Comparison of ENCODE assay signal across 1 cellular context in the genomic region with DNA sequence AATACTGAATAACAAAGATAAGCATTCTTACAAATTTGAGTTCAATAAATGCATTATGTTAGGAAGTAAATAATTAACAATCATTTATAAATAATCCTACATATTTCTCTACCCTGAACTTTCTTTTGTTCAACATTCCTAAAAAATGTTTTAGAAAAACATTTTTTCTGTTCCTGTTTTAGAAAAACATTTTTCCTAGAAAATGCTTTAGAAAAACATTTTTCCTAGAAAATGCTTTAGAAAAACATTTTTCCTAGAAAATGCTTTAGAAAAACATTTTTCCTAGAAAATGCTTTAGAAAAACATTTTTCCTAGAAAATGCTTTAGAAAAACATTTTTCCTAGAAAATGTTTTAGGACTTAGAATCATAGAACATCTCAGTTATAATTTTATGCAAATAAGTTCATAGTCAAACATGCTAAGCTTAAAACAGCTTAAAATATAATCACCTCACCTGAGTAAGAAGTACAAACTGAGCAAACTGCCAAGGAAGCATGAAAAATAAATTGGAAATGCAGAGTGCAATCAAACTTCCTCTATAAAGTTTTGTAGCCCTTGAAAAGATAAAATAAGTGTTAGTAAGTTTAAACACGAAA.
TF ChIP-seq lines count a peak whose summit lies in the region.

No MANE protein-coding gene starts in this region.

TF ChIP-seq in K562, 482 proteins besides CTCF, POLR2A, EP300 and RAD21 (continued from another document):
- TF ChIP-seq, protein P1, sequence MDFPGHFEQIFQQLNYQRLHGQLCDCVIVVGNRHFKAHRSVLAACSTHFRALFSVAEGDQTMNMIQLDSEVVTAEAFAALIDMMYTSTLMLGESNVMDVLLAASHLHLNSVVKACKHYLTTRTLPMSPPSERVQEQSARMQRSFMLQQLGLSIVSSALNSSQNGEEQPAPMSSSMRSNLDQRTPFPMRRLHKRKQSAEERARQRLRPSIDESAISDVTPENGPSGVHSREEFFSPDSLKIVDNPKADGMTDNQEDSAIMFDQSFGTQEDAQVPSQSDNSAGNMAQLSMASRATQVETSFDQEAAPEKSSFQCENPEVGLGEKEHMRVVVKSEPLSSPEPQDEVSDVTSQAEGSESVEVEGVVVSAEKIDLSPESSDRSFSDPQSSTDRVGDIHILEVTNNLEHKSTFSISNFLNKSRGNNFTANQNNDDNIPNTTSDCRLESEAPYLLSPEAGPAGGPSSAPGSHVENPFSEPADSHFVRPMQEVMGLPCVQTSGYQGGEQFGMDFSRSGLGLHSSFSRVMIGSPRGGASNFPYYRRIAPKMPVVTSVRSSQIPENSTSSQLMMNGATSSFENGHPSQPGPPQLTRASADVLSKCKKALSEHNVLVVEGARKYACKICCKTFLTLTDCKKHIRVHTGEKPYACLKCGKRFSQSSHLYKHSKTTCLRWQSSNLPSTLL (IDR thresholded peaks at IDR 0.05): peak; percentile 94
- TF ChIP-seq EP400 (IDR thresholded peaks at IDR 0.05) (0 out of 2 replicates have a peak, but pooled peaks have one; percentile 15), STAT5A (IDR thresholded peaks at IDR 0.05; ENCODE audit: borderline replicate concordance, low read length) (peak; percentile 91; the same call in 1 of the 2 replicates), CC2D1A (IDR thresholded peaks at IDR 0.05) (peak; percentile 98), ARID1B (IDR thresholded peaks at IDR 0.05) (0 out of 2 replicates have a peak, but pooled peaks have one; percentile 20)
